15 cellular contexts compared by ENCODE assay signal in the genomic region with DNA sequence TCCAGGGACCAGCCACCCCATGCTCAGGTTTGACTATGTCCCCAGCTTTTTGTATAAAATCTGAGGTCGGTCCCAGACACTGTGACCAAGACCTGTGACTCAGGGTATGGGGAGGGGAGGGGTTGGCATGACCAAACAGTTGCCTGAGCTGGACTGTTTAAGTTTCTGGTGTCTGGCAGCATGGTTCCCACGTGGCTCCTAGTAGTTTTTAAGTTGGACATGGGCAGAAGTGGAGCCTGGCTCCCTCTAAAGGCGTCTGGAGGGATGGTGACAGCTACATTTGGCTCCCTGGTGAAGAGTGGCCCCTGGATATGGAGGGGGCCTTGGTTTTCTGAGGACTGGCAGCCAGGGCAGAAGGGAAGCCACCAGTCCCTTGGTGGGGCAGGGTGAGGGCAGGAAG. TPM values are rescaled to one million over a fixed set of nuclear protein-coding genes. Genes with fewer than 3 reads are reported as not detected.
DNase-seq lines count a peak whose midpoint lies in the region; FAIRE-seq and TF ChIP-seq lines count a peak whose summit lies in the region.
"Had no signal": no experiment of that assay in that cellular context is flagged by ENCODE, and none has a peak within 500 bp of the region (broad histone marks: within the 10 kb centered on the region; RNA-seq: fewer than 3 reads in every experiment).

No MANE protein-coding gene starts in this region.

- no peaks in the 10 kb centered on the region for H3K9me3 ChIP-seq in kidney (ENCODE audit: control insufficient read depth in 1 of 2, low read length in 2 of 2)
- H3K9me3 ChIP-seq: heart right ventricle, suprapubic skin had no signal

- H3K9ac ChIP-seq in kidney (ENCODE audit: low read length in 2 of 2) = no peak overlapping the region

- FAIRE-seq in HTR-8/SVneo (lab: Jason Lieb, UNC) (peak; percentile 62), kidney (lab: Jason Lieb, UNC) (no peak)

- no peak overlapping the region for H3K4me3 ChIP-seq in kidney (ENCODE audit: low read length in 2 of 2)
- H3K4me3 ChIP-seq: heart right ventricle, suprapubic skin had no signal

- peaks cover 14% of the 10 kb centered on the region in 2 donors for H3K4me1 ChIP-seq in kidney (ENCODE audit: control insufficient read depth in 1 of 2, insufficient read depth in 1 of 2, low read depth in 1 of 2, low read length in 2 of 2)

- H3K27ac ChIP-seq in VCaP (no peak overlapping the region), kidney (ENCODE audit: low read depth in 2 of 2, low read length in 2 of 2) (no peak overlapping the region)
- H3K27ac ChIP-seq: heart right ventricle, suprapubic skin had no signal

- peaks cover 16 to 37% of the 10 kb centered on the region in 2 donors for H3K36me3 ChIP-seq in kidney (ENCODE audit: control insufficient read depth in 1 of 2, insufficient read depth in 2 of 2, low read length in 2 of 2)

- TF ChIP-seq CTCF in VCaP (conservative IDR thresholded peaks at IDR 0.05) = 0 out of 2 replicates have a peak, but pooled peaks have one; percentile 8
- no peak for TF ChIP-seq CTCF in kidney (IDR thresholded peaks at IDR 0.05; ENCODE audit: borderline replicate concordance, extremely low read depth, insufficient read depth)

- DNase-seq in EL (peak; percentile 37), HTR-8/SVneo (ENCODE audit: insufficient read length, low spot score) (no peak), kidney (peak; percentile 37), NCI-H146 treated with DMSO at 0.1 percent for 48 hours (lab: John Stamatoyannopoulos, UW; ENCODE audit: unreplicated experiment) (no peak), NCI-H524 (lab: John Stamatoyannopoulos, UW) (no peak), T1000 (lab: John Stamatoyannopoulos, UW) (no peak)
- no peak for DNase-seq in stimulated activated CD4-positive, alpha-beta T cell treated with anti-CD3 and anti-CD28 coated beads, Interleukin-2, amount 100 ng/mL, for 24 hours
- DNase-seq: activated CD4-positive, alpha-beta T cell treated with anti-CD3 and anti-CD28 coated beads, Interleukin-2, amount 50 U/mL, for 4 hours; activated naive CD8-positive, alpha-beta T cell treated with anti-CD3 and anti-CD28 coated beads, Interleukin-2, amount 10 ng/mL, durations not matched to agents 7 days and 5 days; heart right ventricle; NCI-H1105; NCI-H748 treated with DMSO at 0.1 percent for 48 hours had no signal

- intact Hi-C loops in kidney (cut with DNase I) = no loop called here

RNA-seq across cellular contexts. Expression of a gene that starts 7.9 kb away (rescaled TPM):
- 22.4 TPM for total RNA-seq in kidney
- polyA plus RNA-seq in kidney (ENCODE audit: insufficient read depth, low read depth, low replicate concordance) = 3.1 TPM

RNA-seq across cellular contexts. Expression of a gene that starts 8.2 kb away (rescaled TPM):
- total RNA-seq in kidney = 30.3 TPM
- 7.9 TPM for polyA plus RNA-seq in kidney (ENCODE audit: insufficient read depth, low read depth, low replicate concordance)

RNA-seq across cellular contexts. Expression of a gene that starts 40.3 kb away (rescaled TPM):
- total RNA-seq in kidney = 162 TPM
- polyA plus RNA-seq in kidney (ENCODE audit: insufficient read depth, low read depth, low replicate concordance) = 241 TPM

RNA-seq across cellular contexts. Expression of a gene that starts 54.6 kb away (rescaled TPM):
- total RNA-seq in kidney = 1.2 TPM
- polyA plus RNA-seq in kidney (ENCODE audit: insufficient read depth, low read depth, low replicate concordance) = 0.82 TPM
- total RNA-seq: activated naive CD8-positive, alpha-beta T cell treated with anti-CD3 and anti-CD28 coated beads, Interleukin-2, amount 10 ng/mL, durations not matched to agents 7 days and 5 days; heart right ventricle; progenitor cell of endocrine pancreas had no signal

Comparison
In these comparisons a context has a peak if more than half of its experiments do, and no peak if none do; other contexts are left out.
1. DNase-seq: peak in EL (single experiment) and kidney (single experiment); none in HTR-8/SVneo (single experiment), stimulated activated CD4-positive, alpha-beta T cell treated with anti-CD3 and anti-CD28 coated beads, Interleukin-2, amount 100 ng/mL, for 24 hours (0 of 2), NCI-H146 treated with DMSO at 0.1 percent for 48 hours (single experiment), NCI-H524 (0 of 2) and T1000 (single experiment).